Comparison of ENCODE assay signal across 23 cellular contexts in genomic region chr17:1979182-1979980, GRCh38. TPM values are rescaled to one million over a fixed set of nuclear protein-coding genes. Genes with fewer than 3 reads are reported as not detected.
DNase-seq lines count a peak whose midpoint lies in the region; ATAC-seq, FAIRE-seq and TF ChIP-seq lines count a peak whose summit lies in the region.
"Had no signal": no experiment of that assay in that cellular context is flagged by ENCODE, and none has a peak within 500 bp of the region (broad histone marks: within the 10 kb centered on the region; RNA-seq: fewer than 3 reads in every experiment).

No MANE protein-coding gene starts in this region.

- TF ChIP-seq EP300 in Ishikawa (IDR thresholded peaks at IDR 0.05; ENCODE audit: borderline replicate concordance), result no peak

- H3K9me3 ChIP-seq in pancreas, result no peaks in the 10 kb centered on the region
- H3K9me3 ChIP-seq: thoracic aorta had no signal

- H3K36me3 ChIP-seq in pancreas, result no peaks in the 10 kb centered on the region
- H3K36me3 ChIP-seq: thoracic aorta had no signal

- no peak for TF ChIP-seq CTCF in pancreas (IDR thresholded peaks at IDR 0.05)

- H3K27ac ChIP-seq in pancreas, result no peak overlapping the region
- H3K27ac ChIP-seq: 22Rv1, thoracic aorta had no signal

- H3K4me3 ChIP-seq in pancreas, result no peak overlapping the region
- H3K4me3 ChIP-seq: thoracic aorta had no signal

- H3K4me1 ChIP-seq in pancreas, result no peaks in the 10 kb centered on the region

- 79% methylated on average over 10 to 11 of the region's 11 CpGs for WGBS in pancreas, 2 donors

- TF ChIP-seq RAD21 in Ishikawa (IDR thresholded peaks at IDR 0.05; ENCODE audit: low read depth), result no peak; the same call in 1 of the 2 replicates

- FAIRE-seq in pancreas (lab: Jason Lieb, UNC), result no peak

- DNase-seq in DMS53 (lab: John Stamatoyannopoulos, UW) (peak; percentile 24), DMS53 treated with DMSO at 0.1 percent for 48 hours (lab: John Stamatoyannopoulos, UW; ENCODE audit: unreplicated experiment) (no peak), glomerular visceral epithelial cell (ENCODE audit: extremely low spot score) (peak; percentile 83), pancreas (no peak), NCI-H187 treated with DMSO at 0.1 percent for 48 hours (lab: John Stamatoyannopoulos, UW) (no peak)
- DNase-seq: activated CD4-positive, alpha-beta T cell treated with anti-CD3 and anti-CD28 coated beads for 36 hours; activated CD8-positive, alpha-beta memory T cell treated with anti-CD3 and anti-CD28 coated beads, Interleukin-2, amount 10 ng/mL, durations not matched to agents 7 days and 5 days; activated effector memory CD4-positive, alpha-beta T cell treated with Interleukin-2 at 50 U/mL for 16 hours; amniotic stem cell; DMS 273 treated with DMSO at 0.1 percent for 48 hours; H9; left ventricle myocardium superior; NCI-H524; stimulated activated CD4-positive, alpha-beta T cell treated with anti-CD3 and anti-CD28 coated beads, Interleukin-12 subunit alpha, Interleukin-12 subunit beta, amount 100 ng/mL, for 4 hours; T1000 had no signal

- H3K27me3 ChIP-seq in pancreas, result no peaks in the 10 kb centered on the region

- intact Hi-C loops in pancreas (cut with DNase I), result no loop called here

- ATAC-seq in pancreas, result peak in 3 of 4 donors; percentile 61 to 68 (median 61)
- no peak for ATAC-seq in HG02798 (IDR thresholded peaks at IDR 0.05; ENCODE audit: poor library complexity, unreplicated experiment)
- no peak for ATAC-seq in GM18519 (IDR thresholded peaks at IDR 0.05; ENCODE audit: low FRiP score, unreplicated experiment)
- ATAC-seq: activated CD4-positive, alpha-beta T cell treated with anti-CD3 and anti-CD28 coated beads for 36 hours; activated CD8-positive, alpha-beta memory T cell treated with anti-CD3 and anti-CD28 coated beads, Interleukin-2, amount 10 ng/mL, durations not matched to agents 7 days and 5 days; left ventricle myocardium superior; Panc1; SK-N-SH treated with all-trans-retinoic acid at 6 μM for 48 hours; stimulated activated effector memory CD8-positive, alpha-beta T cell treated with anti-CD3 and anti-CD28 coated beads, Interleukin-12 subunit alpha, Interleukin-12 subunit beta, amount 100 ng/mL, for 72 hours had no signal

TF ChIP-seq in Ishikawa, 13 proteins besides CTCF, POLR2A, EP300 and RAD21:
- TF ChIP-seq TCF12 (IDR thresholded peaks at IDR 0.05; ENCODE audit: low read depth) (peak; percentile 58; the same call in 1 of the 2 replicates), NFIC (IDR thresholded peaks at IDR 0.05) (peak; percentile 72), CEBPB (IDR thresholded peaks at IDR 0.05) (no peak), TEAD4 (IDR thresholded peaks at IDR 0.05) (peak; percentile 23; the same call in 1 of the 2 replicates)

RNA-seq across cellular contexts. Expression of gene RTN4RL1, which starts 45.8 kb away (rescaled TPM):
- total RNA-seq in pancreas, result 1 to 10 TPM in 4 of 6 donors, under 1 TPM in 2; 0.93 to 3.6 (median 1.7) TPM
- 1 to 10 TPM; 3.0 to 3.1 TPM for polyA plus RNA-seq in pancreas

RNA-seq across cellular contexts. Expression of gene DPH1, which starts 50.6 kb away (rescaled TPM):
- total RNA-seq in pancreas, result 10 to 100 TPM; 21.8 to 37.7 (median 27.6) TPM
- polyA plus RNA-seq in pancreas, result 10 to 100 TPM; 53.3 to 74.4 TPM

Comparison
In these comparisons a context has a peak if more than half of its experiments do, and no peak if none do; other contexts are left out.
1. DNase-seq: peak in DMS53 (single experiment) and glomerular visceral epithelial cell (single experiment); none in DMS53 treated with DMSO at 0.1 percent for 48 hours (single experiment), pancreas (0 of 6) and NCI-H187 treated with DMSO at 0.1 percent for 48 hours (single experiment).
2. ATAC-seq: peak in pancreas (3 of 4); none in HG02798 (single experiment) and GM18519 (single experiment).